ENCODE assay signal across 26 cellular contexts in genomic region chr17:33459078-33459940, GRCh38.
DNase-seq lines count a peak whose midpoint lies in the region; ATAC-seq, FAIRE-seq and TF ChIP-seq lines count a peak whose summit lies in the region.
"Had no signal": no experiment of that assay in that cellular context is flagged by ENCODE, and none has a peak within 500 bp of the region (broad histone marks: within the 10 kb centered on the region; RNA-seq: fewer than 3 reads in every experiment).

No MANE protein-coding gene starts in this region.

- peak; percentile 44 for DNase-seq in GM12878 (ENCODE audit: low read depth, low spot score)
- DNase-seq in myocyte (ENCODE audit: low read depth) = peak; percentile 90
- no peak for DNase-seq in cortex of kidney (lab: John Stamatoyannopoulos, UW)
- DNase-seq in nucleus accumbens (lab: John Stamatoyannopoulos, UW) = no peak
- no peak for DNase-seq in CD4-positive, alpha-beta memory T cell
- no peak for DNase-seq in NCI-H226
- DNase-seq: activated CD4-positive, alpha-beta T cell treated with anti-CD3 and anti-CD28 coated beads for 36 hours; activated effector memory CD4-positive, alpha-beta T cell treated with Interleukin-2 at 50 U/mL for 16 hours; CD4-positive, alpha-beta T cell; DMS79; immature natural killer cell; Kasumi-1; naive thymus-derived CD4-positive, alpha-beta T cell; NCI-H2171; NCI-H748 treated with DMSO at 0.1 percent for 48 hours; Peyer's patch; posterior cingulate gyrus; stimulated activated CD4-positive, alpha-beta T cell treated with anti-CD3 and anti-CD28 coated beads, Interleukin-2, amount 100 ng/mL, for 48 hours; uterus had no signal

- peak overlapping the region; percentile 15 for H3K4me2 ChIP-seq in GM12878 (ENCODE audit: control insufficient read depth, insufficient read depth)

- H3K9me3 Mint-ChIP-seq in CD4-positive, alpha-beta memory T cell = no peaks in the 10 kb centered on the region
- H3K9me3 Mint-ChIP-seq: CD4-positive, alpha-beta T cell had no signal

- no peaks in the 10 kb centered on the region for H3K79me2 ChIP-seq in GM12878 (ENCODE audit: control insufficient read depth, insufficient read depth, low read length)

- H3K27ac ChIP-seq in GM12878 (ENCODE audit: control insufficient read depth, insufficient read depth) = no peak overlapping the region
- no peak overlapping the region for H3K27ac ChIP-seq in CD4-positive, alpha-beta memory T cell (ENCODE audit: low read depth, low read length)
- H3K27ac ChIP-seq: esophagus muscularis mucosa, Peyer's patch, skin epidermis, uterus had no signal

- in situ Hi-C loops in GM12878 (cut with MboI) = no loop called here

- intact Hi-C loops in GM12878 (cut with micrococcal nuclease; ENCODE audit: unreplicated experiment) = loop anchor here (1.0 to 5.0 kb wide), 3 partner anchors 41 to 208 kb away; no protein-coding TSS in a partner anchor
- intact Hi-C loops in CD4-positive, alpha-beta memory T cell (cut with micrococcal nuclease) = no loop called here

- peaks cover 10 to 13% of the 10 kb centered on the region in 2 donors for H3K27me3 Mint-ChIP-seq in CD4-positive, alpha-beta memory T cell

- H3K36me3 Mint-ChIP-seq in CD4-positive, alpha-beta memory T cell = no peaks in the 10 kb centered on the region
- H3K36me3 Mint-ChIP-seq: immature natural killer cell; naive thymus-derived CD4-positive, alpha-beta T cell had no signal

- CTCF ChIA-PET in GM12878 (lab: Yijun Ruan, JAX) = interaction anchor here (1.0 to 3.3 kb wide), 9 partner anchors 10 to 216 kb away, joined by 3 to 29 read pairs (median 5); no protein-coding TSS in a partner anchor
- CTCF ChIA-PET in CD4-positive, alpha-beta memory T cell (lab: Charles Lee; ENCODE audit: partially characterized antibody) = interaction anchor here (1.2 kb wide), 1 partner anchor 9 kb away, joined by 3 read pairs; no protein-coding TSS in a partner anchor

- ATAC-seq in GM21529 (IDR thresholded peaks at IDR 0.05; ENCODE audit: unreplicated experiment) (peak; percentile 63), GM12878 (peak; percentile 93)
- ATAC-seq: activated CD4-positive, alpha-beta T cell treated with anti-CD3 and anti-CD28 coated beads for 36 hours; naive thymus-derived CD4-positive, alpha-beta T cell had no signal

- no peak for TF ChIP-seq POLR2A in GM12878 (IDR thresholded peaks at IDR 0.05; ENCODE audit: low read depth, low read length)

- TF ChIP-seq CTCF in GM12874 (IDR thresholded peaks at IDR 0.05; ENCODE audit: insufficient read depth, low read depth, low read length) (peak; percentile 41; the same call in 1 of the 2 replicates), GM12878 (IDR thresholded peaks at IDR 0.05 in 2 of 3, conservative IDR thresholded peaks at IDR 0.05 in 1 of 3; ENCODE audit: control insufficient read depth in 2 of 3, extremely low read depth in 1 of 3, insufficient read depth in 1 of 3, low read depth in 3 of 3, low read length in 3 of 3) (peak in 2 of 3 experiments; percentile 10 to 35; a peak in 2 of 6 replicates)

- TF ChIP-seq RAD21 in GM12878 (IDR thresholded peaks at IDR 0.05; ENCODE audit: insufficient read depth, low read depth, low read length) = no peak

- H3K36me3 ChIP-seq in GM12878 (ENCODE audit: control insufficient read depth in 2 of 2, insufficient read depth in 2 of 2, low read length in 1 of 2) = no peaks in the 10 kb centered on the region
- no peaks in the 10 kb centered on the region for H3K36me3 ChIP-seq in CD4-positive, alpha-beta memory T cell (ENCODE audit: insufficient read depth, low read length)
- H3K36me3 ChIP-seq: esophagus muscularis mucosa, Peyer's patch, uterus had no signal

- FAIRE-seq in GM12878 (lab: Jason Lieb, UNC) = no peak
- FAIRE-seq: bronchial epithelial cell, HTR-8/SVneo had no signal

- no TSS peak for BruUV-seq in GM12878 (replicated peaks; lab: Mats Ljungman, UMichigan)

- no peaks in the 10 kb centered on the region for H3K4me1 Mint-ChIP-seq in CD4-positive, alpha-beta memory T cell
- H3K4me1 Mint-ChIP-seq: activated CD4-positive, alpha-beta T cell treated with anti-CD3 and anti-CD28 coated beads for 36 hours; immature natural killer cell; naive thymus-derived CD4-positive, alpha-beta T cell had no signal

- no peak overlapping the region for H2AFZ ChIP-seq in GM12878 (ENCODE audit: control insufficient read depth, low read depth, low read length)

- H3K4me1 ChIP-seq in GM12878 (ENCODE audit: control insufficient read depth, insufficient read depth, low read length) = peaks cover 3% of the 10 kb centered on the region; the same call in 1 of the 2 replicates
- H3K4me1 ChIP-seq in CD4-positive, alpha-beta memory T cell (ENCODE audit: insufficient read depth, low read length) = no peaks in the 10 kb centered on the region
- H3K4me1 ChIP-seq: esophagus muscularis mucosa, Peyer's patch, uterus had no signal

- H3K27me3 ChIP-seq in GM12878 (replicated peaks in 1 of 2; ENCODE audit: control insufficient read depth in 2 of 2, insufficient read depth in 2 of 2, low read length in 1 of 2) = no peaks in the 10 kb centered on the region
- peaks cover 4% of the 10 kb centered on the region for H3K27me3 ChIP-seq in CD4-positive, alpha-beta memory T cell (ENCODE audit: insufficient read depth, low read length)
- H3K27me3 ChIP-seq: Peyer's patch, uterus had no signal

- RAD21 ChIA-PET in GM12878 (lab: Charles Lee; ENCODE audit: unreplicated experiment) = interaction anchor here (0.9 to 3.7 kb wide), 8 partner anchors 13 to 103 kb away, joined by 3 to 23 read pairs (median 4); no protein-coding TSS in a partner anchor

- SMC1A ChIA-PET in GM12878 (lab: Charles Lee; ENCODE audit: uncharacterized antibody, unreplicated experiment) = interaction anchor here (0.6 to 3.4 kb wide), 17 partner anchors 9 to 375 kb away, joined by 3 to 26 read pairs (median 4); no protein-coding TSS in a partner anchor

- H3K4me3 ChIP-seq in GM12878 = no peak overlapping the region
- H3K4me3 ChIP-seq in CD4-positive, alpha-beta memory T cell (ENCODE audit: low read length in 2 of 2) = no peak overlapping the region
- H3K4me3 ChIP-seq: esophagus muscularis mucosa, lung, Peyer's patch, skin epidermis, uterus had no signal

- POLR2A ChIA-PET in GM12878 (lab: Charles Lee) = interaction anchor here (0.7 to 2.3 kb wide), 4 partner anchors 24 to 102 kb away, joined by 3 to 6 read pairs (median 4); no protein-coding TSS in a partner anchor
- POLR2A ChIA-PET in CD4-positive, alpha-beta memory T cell (lab: Charles Lee; ENCODE audit: partially characterized antibody) = no interaction called here

- H3K27ac Mint-ChIP-seq in CD4-positive, alpha-beta memory T cell = no peak overlapping the region
- H3K27ac Mint-ChIP-seq: activated CD4-positive, alpha-beta T cell treated with anti-CD3 and anti-CD28 coated beads for 36 hours; CD4-positive, alpha-beta T cell; immature natural killer cell; naive thymus-derived CD4-positive, alpha-beta T cell had no signal

- peak; percentile 21 to 44; a peak in 1 of 4 replicates for TF ChIP-seq EP300 in GM12878 (IDR thresholded peaks at IDR 0.05; ENCODE audit: borderline replicate concordance in 1 of 2, control insufficient read depth in 1 of 2, low read depth in 2 of 2, low read length in 2 of 2)

- no peak overlapping the region for H3K9ac ChIP-seq in GM12878 (ENCODE audit: control insufficient read depth, insufficient read depth, low read length)

- H4K20me1 ChIP-seq in GM12878 (ENCODE audit: control insufficient read depth, insufficient read depth) = no peaks in the 10 kb centered on the region

- H3K4me3 Mint-ChIP-seq in CD4-positive, alpha-beta memory T cell = no peak overlapping the region
- H3K4me3 Mint-ChIP-seq: activated CD4-positive, alpha-beta T cell treated with anti-CD3 and anti-CD28 coated beads for 36 hours; CD4-positive, alpha-beta T cell; immature natural killer cell; naive thymus-derived CD4-positive, alpha-beta T cell had no signal

- no peaks in the 10 kb centered on the region for H3K9me3 ChIP-seq in GM12878 (replicated peaks; ENCODE audit: control insufficient read depth, insufficient read depth, low read length)
- no peaks in the 10 kb centered on the region for H3K9me3 ChIP-seq in CD4-positive, alpha-beta memory T cell (ENCODE audit: control insufficient read depth in 1 of 2, low read length in 2 of 2)
- H3K9me3 ChIP-seq: esophagus muscularis mucosa, Peyer's patch, uterus had no signal

- 0% methylated on average over 17 of the region's 17 CpGs for WGBS in GM12878 (ENCODE audit: insufficient coverage, insufficient replicate concordance, low lambda C conversion rate, missing lambda C conversion rate)

TF ChIP-seq in GM12878, 131 proteins besides CTCF, POLR2A, EP300 and RAD21 (continues in another document):
- peak; percentile 20; the same call in 1 of the 2 replicates for TF ChIP-seq ZNF217 (IDR thresholded peaks at IDR 0.05)
- no peak for TF ChIP-seq YBX1 (IDR thresholded peaks at IDR 0.05)
- no peak for TF ChIP-seq WRNIP1 (IDR thresholded peaks at IDR 0.05; ENCODE audit: borderline replicate concordance, low read depth, low read length)
- no peak for TF ChIP-seq NFIC (IDR thresholded peaks at IDR 0.05; ENCODE audit: low read depth, low read length)
- TF ChIP-seq, protein P1, sequence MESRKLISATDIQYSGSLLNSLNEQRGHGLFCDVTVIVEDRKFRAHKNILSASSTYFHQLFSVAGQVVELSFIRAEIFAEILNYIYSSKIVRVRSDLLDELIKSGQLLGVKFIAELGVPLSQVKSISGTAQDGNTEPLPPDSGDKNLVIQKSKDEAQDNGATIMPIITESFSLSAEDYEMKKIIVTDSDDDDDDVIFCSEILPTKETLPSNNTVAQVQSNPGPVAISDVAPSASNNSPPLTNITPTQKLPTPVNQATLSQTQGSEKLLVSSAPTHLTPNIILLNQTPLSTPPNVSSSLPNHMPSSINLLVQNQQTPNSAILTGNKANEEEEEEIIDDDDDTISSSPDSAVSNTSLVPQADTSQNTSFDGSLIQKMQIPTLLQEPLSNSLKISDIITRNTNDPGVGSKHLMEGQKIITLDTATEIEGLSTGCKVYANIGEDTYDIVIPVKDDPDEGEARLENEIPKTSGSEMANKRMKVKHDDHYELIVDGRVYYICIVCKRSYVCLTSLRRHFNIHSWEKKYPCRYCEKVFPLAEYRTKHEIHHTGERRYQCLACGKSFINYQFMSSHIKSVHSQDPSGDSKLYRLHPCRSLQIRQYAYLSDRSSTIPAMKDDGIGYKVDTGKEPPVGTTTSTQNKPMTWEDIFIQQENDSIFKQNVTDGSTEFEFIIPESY (IDR thresholded peaks at IDR 0.05) = no peak
- TF ChIP-seq FOXK2 (IDR thresholded peaks at IDR 0.05) = no peak

Comparison
In these comparisons a context has a peak if more than half of its experiments do, and no peak if none do; other contexts are left out.
1. DNase-seq: peak in GM12878 (single experiment) and myocyte (single experiment); none in cortex of kidney (single experiment), nucleus accumbens (0 of 56), CD4-positive, alpha-beta memory T cell (0 of 5) and NCI-H226 (single experiment).